ENCODE assay signal across 19 cellular contexts in the genomic region with DNA sequence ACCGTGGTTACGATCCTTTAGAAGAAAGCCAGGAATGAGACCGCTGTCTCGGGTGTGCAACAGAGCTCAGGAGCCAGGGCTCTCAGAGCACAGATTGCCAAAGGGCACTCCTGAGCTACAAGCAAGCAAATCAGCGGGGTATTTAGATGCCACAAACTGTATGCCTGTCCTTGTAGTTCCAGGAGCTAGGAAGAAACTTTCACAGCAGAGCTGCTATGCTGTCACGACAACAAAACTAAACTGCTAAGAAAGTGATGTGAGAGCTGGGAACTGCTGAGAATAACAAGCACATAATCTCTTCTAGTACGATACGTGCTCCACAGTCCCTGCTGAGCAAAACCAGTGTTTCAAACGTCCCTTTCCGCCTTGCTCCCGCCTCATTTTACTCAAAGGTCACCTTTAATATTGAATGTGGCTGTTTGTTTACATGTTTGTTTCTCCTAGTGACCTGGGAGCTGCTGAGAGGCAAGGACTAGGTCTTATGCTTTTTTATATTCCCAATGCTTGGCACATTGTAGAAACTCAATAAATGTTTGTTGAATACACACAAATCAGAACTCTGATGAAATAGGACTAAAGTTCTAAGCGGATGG. TPM values are rescaled to one million over a fixed set of nuclear protein-coding genes. Genes with fewer than 3 reads are reported as not detected.
DNase-seq lines count a peak whose midpoint lies in the region; ATAC-seq and TF ChIP-seq lines count a peak whose summit lies in the region.
"Had no signal": no experiment of that assay in that cellular context is flagged by ENCODE, and none has a peak within 500 bp of the region (broad histone marks: within the 10 kb centered on the region; RNA-seq: fewer than 3 reads in every experiment).

No MANE protein-coding gene starts in this region.

- H3K9me3 ChIP-seq in left lung (no peaks in the 10 kb centered on the region), sigmoid colon (no peaks in the 10 kb centered on the region)
- H3K9me3 ChIP-seq: BLaER1 had no signal

- no peak for TF ChIP-seq CTCF in left lung (IDR thresholded peaks at IDR 0.05)
- no peak for TF ChIP-seq CTCF in sigmoid colon (IDR thresholded peaks at IDR 0.05)
- no peak for TF ChIP-seq CTCF in CD14-positive monocyte (IDR thresholded peaks at IDR 0.05)

- H3K9me3 Mint-ChIP-seq in CD14-positive monocyte, result peaks cover 0 to 9% (median 4%) of the 10 kb centered on the region in 7 donors
- H3K9me3 Mint-ChIP-seq: activated B cell treated with CpG ODN at 0.5 μM for 24 hours; activated naive CD8-positive, alpha-beta T cell treated with anti-CD3 and anti-CD28 coated beads, Interleukin-2, amount 50 U/mL, for 24 hours had no signal

- DNase-seq in ELF-1 (ENCODE audit: low read depth, low spot score), result peak; percentile 43
- peak; percentile 30 for DNase-seq in cerebellum (ENCODE audit: low spot score)
- DNase-seq in left lung, result no peak
- DNase-seq in sigmoid colon, result no peak
- no peak for DNase-seq in NCI-H1930 (lab: John Stamatoyannopoulos, UW)
- DNase-seq in CD14-positive monocyte (ENCODE audit: low spot score), result no peak
- DNase-seq in kidney glomerular epithelial cell (lab: John Stamatoyannopoulos, UW), result no peak
- DNase-seq: activated B cell treated with CpG ODN at 0.5 μM for 24 hours; activated naive CD8-positive, alpha-beta T cell treated with anti-CD3 and anti-CD28 coated beads, Interleukin-2, amount 50 U/mL, for 24 hours; activated T-cell treated with anti-CD3 and anti-CD28 coated beads for 4 hours; dermis blood vessel endothelial cell; EL; left ventricle myocardium superior; NCI-H2171 treated with DMSO at 0.1 percent for 48 hours; occipital lobe had no signal

- H3K4me3 ChIP-seq in left lung, result no peak overlapping the region
- H3K4me3 ChIP-seq in sigmoid colon, result peak overlapping the region; percentile 13 to 39 (median 39)
- H3K4me3 ChIP-seq: BLaER1 had no signal

- intact Hi-C loops in left lung (cut with DNase I), result no loop called here
- intact Hi-C loops in sigmoid colon (cut with DNase I), result loop anchor here (5.0 kb wide), 1 partner anchor 135 kb away; no protein-coding TSS in a partner anchor
- intact Hi-C loops in CD14-positive monocyte (cut with micrococcal nuclease), result no loop called here

- no peak overlapping the region for H3K27ac Mint-ChIP-seq in CD14-positive monocyte
- H3K27ac Mint-ChIP-seq: activated B cell treated with CpG ODN at 0.5 μM for 24 hours; activated naive CD8-positive, alpha-beta T cell treated with anti-CD3 and anti-CD28 coated beads, Interleukin-2, amount 50 U/mL, for 24 hours had no signal

- no peaks in the 10 kb centered on the region for H3K4me1 ChIP-seq in left lung
- peaks cover 0 to 36% (median 22%) of the 10 kb centered on the region in 4 donors for H3K4me1 ChIP-seq in sigmoid colon

- no peaks in the 10 kb centered on the region for H3K36me3 ChIP-seq in left lung
- no peaks in the 10 kb centered on the region for H3K36me3 ChIP-seq in sigmoid colon
- H3K36me3 ChIP-seq: BLaER1 had no signal

- TF ChIP-seq POLR2A in sigmoid colon (IDR thresholded peaks at IDR 0.05), result no peak

- H3K4me1 Mint-ChIP-seq in CD14-positive monocyte, result no peaks in the 10 kb centered on the region
- H3K4me1 Mint-ChIP-seq: activated B cell treated with CpG ODN at 0.5 μM for 24 hours; activated naive CD8-positive, alpha-beta T cell treated with anti-CD3 and anti-CD28 coated beads, Interleukin-2, amount 50 U/mL, for 24 hours had no signal

- ATAC-seq in left lung, result peak; percentile 70
- no peak for ATAC-seq in HG03097 (IDR thresholded peaks at IDR 0.05; ENCODE audit: low FRiP score, unreplicated experiment)
- ATAC-seq: activated naive CD8-positive, alpha-beta T cell treated with anti-CD3 and anti-CD28 coated beads, Interleukin-2, amount 50 U/mL, for 24 hours; left ventricle myocardium superior; SK-N-SH treated with all-trans-retinoic acid at 6 μM for 48 hours had no signal

- peaks cover 0 to 1% (median 1%) of the 10 kb centered on the region in 3 donors for H3K27me3 Mint-ChIP-seq in CD14-positive monocyte (ENCODE audit: low read depth in 3 of 3)
- H3K27me3 Mint-ChIP-seq: activated B cell treated with CpG ODN at 0.5 μM for 24 hours; activated naive CD8-positive, alpha-beta T cell treated with anti-CD3 and anti-CD28 coated beads, Interleukin-2, amount 50 U/mL, for 24 hours had no signal

- H3K27me3 ChIP-seq in left lung (no peaks in the 10 kb centered on the region), sigmoid colon (no peaks in the 10 kb centered on the region)
- H3K27me3 ChIP-seq: BLaER1 had no signal

- no peaks in the 10 kb centered on the region for H3K36me3 Mint-ChIP-seq in CD14-positive monocyte

- WGBS in sigmoid colon, 2 donors, result 21 to 57% methylated on average over 12 of the region's 12 CpGs

- H3K4me3 Mint-ChIP-seq in CD14-positive monocyte, result no peak overlapping the region
- H3K4me3 Mint-ChIP-seq: activated B cell treated with CpG ODN at 0.5 μM for 24 hours; activated naive CD8-positive, alpha-beta T cell treated with anti-CD3 and anti-CD28 coated beads, Interleukin-2, amount 50 U/mL, for 24 hours had no signal

- H3K27ac ChIP-seq in left lung (no peak overlapping the region), sigmoid colon (peak overlapping the region; percentile 61 to 85 (median 76))
- H3K27ac ChIP-seq: BLaER1 had no signal

- no peak for TF ChIP-seq EP300 in sigmoid colon (IDR thresholded peaks at IDR 0.05)

RNA-seq across cellular contexts. Expression of a gene that starts 14.7 kb away (rescaled TPM):
- total RNA-seq in cerebellum (2.9 TPM), left lung (1 to 10 TPM in 1 of 2 donors, under 1 TPM in 1; 0.99 to 1.5 TPM), sigmoid colon (10 to 100 TPM in 2 of 4 donors, 1 to 10 TPM in 2; 9.4 to 18.7 (median 13.9) TPM)
- polyA plus RNA-seq in sigmoid colon (1 to 10 TPM in 2 of 3 donors, under 1 TPM in 1; 0.46 to 3.8 (median 1.2) TPM), CD14-positive monocyte (not detected)
- total RNA-seq: activated B cell treated with CpG ODN at 0.5 μM for 24 hours, dermis blood vessel endothelial cell, HT-29, left ventricle myocardium superior had no signal

Comparison
In these comparisons a context has a peak if more than half of its experiments do, and no peak if none do; other contexts are left out.
1. DNase-seq: peak in ELF-1 (single experiment) and cerebellum (single experiment); none in left lung (0 of 2), sigmoid colon (single experiment), NCI-H1930 (0 of 2), CD14-positive monocyte (single experiment) and kidney glomerular epithelial cell (single experiment).
2. H3K27ac ChIP-seq: peak in sigmoid colon (4 of 4); none in left lung (0 of 2).
3. H3K4me3 ChIP-seq: peak in sigmoid colon (4 of 4); none in left lung (0 of 2).